Comparison of ENCODE assay signal across 1 cellular context in genomic region chr17:80662557-80662956, GRCh38.
TF ChIP-seq lines count a peak whose summit lies in the region.

No MANE protein-coding gene starts in this region.

TF ChIP-seq in IMR-90, 13 proteins besides CTCF, POLR2A, EP300 and RAD21 (continued from another document):
- TF ChIP-seq ELK1 (IDR thresholded peaks at IDR 0.05; ENCODE audit: borderline replicate concordance, low read depth, low read length) (no peak), USF2 (IDR thresholded peaks at IDR 0.05; ENCODE audit: low read depth, low read length) (no peak)
